Comparison of ENCODE assay signal across 8 cellular contexts in the genomic region with DNA sequence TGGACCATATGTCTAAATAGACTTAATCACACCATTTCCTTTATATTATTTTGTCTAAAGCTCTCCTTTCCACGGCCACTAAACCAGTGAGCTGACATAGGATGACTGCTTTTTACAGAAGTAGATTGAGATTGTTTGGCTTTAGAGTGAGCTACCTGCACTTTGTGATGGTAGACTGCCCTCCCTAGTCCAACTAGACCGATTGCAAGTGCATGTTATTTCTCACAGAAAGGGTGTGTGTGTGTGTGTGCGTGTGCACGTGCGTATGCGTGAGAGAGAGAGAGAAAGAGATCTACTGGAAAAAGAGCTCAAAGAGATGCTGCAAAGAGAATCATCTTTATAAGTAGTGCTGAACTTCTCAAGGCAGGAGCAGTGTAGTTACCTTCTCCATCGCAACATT.
A peak's percentile ranks its signal among the peaks of the same experiment; 100 is the strongest.
DNase-seq lines count a peak whose midpoint lies in the region; ATAC-seq and TF ChIP-seq lines count a peak whose summit lies in the region.

No MANE protein-coding gene starts in this region.

- TF ChIP-seq EP300 in tibial nerve (IDR thresholded peaks at IDR 0.05), result no peak

- H3K36me3 Mint-ChIP-seq in WTC11, result peaks cover 26% of the 10 kb centered on the region
- H3K36me3 Mint-ChIP-seq in memory B cell, result peaks cover 9% of the 10 kb centered on the region

- H3K4me3 ChIP-seq in HEK293 (ENCODE audit: low read depth, low read length), result no peak overlapping the region
- H3K4me3 ChIP-seq in tibial nerve, result no peak overlapping the region

- CTCF ChIA-PET in HEK293 (lab: Yijun Ruan, JAX), result interaction anchor here (0.6 to 1.2 kb wide), 7 partner anchors 30 to 612 kb away, joined by 3 to 8 read pairs (median 4); no protein-coding TSS in a partner anchor
- CTCF ChIA-PET in WTC11 (lab: Charles Lee), result interaction anchor here (0.6 to 1.6 kb wide), 5 partner anchors 15 to 184 kb away, joined by 3 to 5 read pairs (median 4); no protein-coding TSS in a partner anchor

- POLR2A ChIA-PET in HEK293 (lab: Yijun Ruan, JAX), result interaction anchor here (0.7 kb wide), 1 partner anchor 127 kb away, joined by 4 read pairs; no protein-coding TSS in a partner anchor
- POLR2A ChIA-PET in WTC11 (lab: Charles Lee), result no interaction called here

- H3K27me3 Mint-ChIP-seq in WTC11 (ENCODE audit: low read depth), result no peaks in the 10 kb centered on the region
- H3K27me3 Mint-ChIP-seq in memory B cell, result no peaks in the 10 kb centered on the region

- H3K27ac ChIP-seq in HEK293 (ENCODE audit: extremely low read depth, low read depth, low read length) (no peak overlapping the region), tibial nerve (peak overlapping the region in 1 of 4 donors; percentile 3)

- H3K4me1 ChIP-seq in HEK293 (ENCODE audit: control insufficient read depth, insufficient read depth, low read length) (no peaks in the 10 kb centered on the region), tibial nerve (peaks cover 0 to 47% (median 22%) of the 10 kb centered on the region in 4 donors)

- H3K9me3 ChIP-seq in HEK293 (ENCODE audit: control insufficient read depth, insufficient read depth, low read depth, low read length) (no peaks in the 10 kb centered on the region), tibial nerve (peaks cover 0 to 6% (median 0%) of the 10 kb centered on the region in 4 donors)

- TF ChIP-seq POLR2A in tibial nerve (IDR thresholded peaks at IDR 0.05), result no peak

- H3K4me1 Mint-ChIP-seq in WTC11 (peaks cover 5% of the 10 kb centered on the region), memory B cell (peaks cover 27% of the 10 kb centered on the region)

- DNase-seq in DMS53 (lab: John Stamatoyannopoulos, UW) (peak; percentile 87), WTC11 (ENCODE audit: low spot score) (no peak), memory B cell (ENCODE audit: low spot score in 2 of 2) (peak in 1 of 2 donors; percentile 12), tibial nerve (ENCODE audit: low spot score in 2 of 2) (no peak), Ammon's horn (ENCODE audit: low spot score) (no peak)
- DNase-seq in activated CD8-positive, alpha-beta memory T cell treated with anti-CD3 and anti-CD28 coated beads for 24 hours, result no peak

- TF ChIP-seq CTCF in HEK293 (tag by site-specific recombination; IDR thresholded peaks at IDR 0.05), result peak; percentile 58
- no peak for TF ChIP-seq CTCF in WTC11 (IDR thresholded peaks at IDR 0.05)
- no peak for TF ChIP-seq CTCF in tibial nerve (IDR thresholded peaks at IDR 0.05)

- ATAC-seq in WTC11 (peak; percentile 41; the same call in 1 of the 2 replicates), memory B cell (ENCODE audit: low read depth) (peak; percentile 90), GM18861 (IDR thresholded peaks at IDR 0.05; ENCODE audit: unreplicated experiment) (no peak)

- peak overlapping the region; percentile 84 for H3K27ac Mint-ChIP-seq in WTC11
- peak overlapping the region; percentile 15 for H3K27ac Mint-ChIP-seq in memory B cell

- peaks cover 10% of the 10 kb centered on the region for H3K9me3 Mint-ChIP-seq in WTC11
- H3K9me3 Mint-ChIP-seq in memory B cell, result peaks cover 1% of the 10 kb centered on the region

- no peak overlapping the region for H3K4me3 Mint-ChIP-seq in WTC11
- no peak overlapping the region for H3K4me3 Mint-ChIP-seq in memory B cell

- H3K27me3 ChIP-seq in tibial nerve, result no peaks in the 10 kb centered on the region

- 54 to 58% methylated on average over 7 of the region's 7 CpGs for WGBS in tibial nerve, 2 donors

- peaks cover 0 to 5% of the 10 kb centered on the region in 2 experiments; a peak in 2 of 3 replicates for H3K36me3 ChIP-seq in HEK293 (ENCODE audit: control insufficient read depth in 2 of 2, insufficient read depth in 1 of 2, low read length in 2 of 2)
- H3K36me3 ChIP-seq in tibial nerve, result peaks cover 0 to 18% (median 0%) of the 10 kb centered on the region in 3 donors

TF ChIP-seq in HEK293, 187 proteins besides CTCF, POLR2A, EP300 and RAD21:
- TF ChIP-seq HOXA7 (CRISPR knock-in tag; IDR thresholded peaks at IDR 0.05; ENCODE audit: borderline replicate concordance), result no peak
- no peak for TF ChIP-seq ZNF292 (tag by site-specific recombination; IDR thresholded peaks at IDR 0.05; ENCODE audit: borderline replicate concordance, low read depth)
- no peak for TF ChIP-seq ZNF211 (tag by site-specific recombination; IDR thresholded peaks at IDR 0.05; ENCODE audit: low read depth)
- peak; percentile 18 for TF ChIP-seq ZNF654 (tag by site-specific recombination; IDR thresholded peaks at IDR 0.05; ENCODE audit: low read depth)
- no peak for TF ChIP-seq ZNF416 (tag by site-specific recombination; IDR thresholded peaks at IDR 0.05)
- TF ChIP-seq MEIS1 (CRISPR knock-in tag; IDR thresholded peaks at IDR 0.05; ENCODE audit: borderline replicate concordance), result no peak

TF ChIP-seq in WTC11, 78 proteins besides CTCF, POLR2A, EP300 and RAD21:
- TF ChIP-seq, protein P1, sequence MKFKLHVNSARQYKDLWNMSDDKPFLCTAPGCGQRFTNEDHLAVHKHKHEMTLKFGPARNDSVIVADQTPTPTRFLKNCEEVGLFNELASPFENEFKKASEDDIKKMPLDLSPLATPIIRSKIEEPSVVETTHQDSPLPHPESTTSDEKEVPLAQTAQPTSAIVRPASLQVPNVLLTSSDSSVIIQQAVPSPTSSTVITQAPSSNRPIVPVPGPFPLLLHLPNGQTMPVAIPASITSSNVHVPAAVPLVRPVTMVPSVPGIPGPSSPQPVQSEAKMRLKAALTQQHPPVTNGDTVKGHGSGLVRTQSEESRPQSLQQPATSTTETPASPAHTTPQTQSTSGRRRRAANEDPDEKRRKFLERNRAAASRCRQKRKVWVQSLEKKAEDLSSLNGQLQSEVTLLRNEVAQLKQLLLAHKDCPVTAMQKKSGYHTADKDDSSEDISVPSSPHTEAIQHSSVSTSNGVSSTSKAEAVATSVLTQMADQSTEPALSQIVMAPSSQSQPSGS (CRISPR knock-in tag; IDR thresholded peaks at IDR 0.05; ENCODE audit: borderline replicate concordance, low read depth), result no peak
- TF ChIP-seq AFF4 (CRISPR knock-in tag; IDR thresholded peaks at IDR 0.05; ENCODE audit: borderline replicate concordance), result no peak
- no peak for TF ChIP-seq ZNF232 (CRISPR knock-in tag; IDR thresholded peaks at IDR 0.05)
- no peak for TF ChIP-seq MLX (CRISPR knock-in tag; IDR thresholded peaks at IDR 0.05)
- no peak for TF ChIP-seq JUN (CRISPR knock-in tag; IDR thresholded peaks at IDR 0.05)
- no peak for TF ChIP-seq ETV6 (CRISPR knock-in tag; IDR thresholded peaks at IDR 0.05)
- no peak for TF ChIP-seq E2F5 (CRISPR knock-in tag; IDR thresholded peaks at IDR 0.05)
- TF ChIP-seq TEAD4 (CRISPR knock-in tag; IDR thresholded peaks at IDR 0.05), result no peak
- no peak for TF ChIP-seq E2F1 (CRISPR knock-in tag; IDR thresholded peaks at IDR 0.05)
- TF ChIP-seq JAZF1 (CRISPR knock-in tag; IDR thresholded peaks at IDR 0.05), result no peak
- TF ChIP-seq FOXP1 (CRISPR knock-in tag; IDR thresholded peaks at IDR 0.05; ENCODE audit: borderline replicate concordance), result no peak
- TF ChIP-seq ZNF138 (CRISPR knock-in tag; conservative IDR thresholded peaks at IDR 0.05), result no peak
- no peak for TF ChIP-seq ZBTB21 (CRISPR knock-in tag; IDR thresholded peaks at IDR 0.05; ENCODE audit: borderline replicate concordance)
